ENCODE assay signal across 8 cellular contexts in genomic region chr16:714558-715447, GRCh38. TPM values are rescaled to one million over a fixed set of nuclear protein-coding genes. Genes with fewer than 3 reads are reported as not detected.
DNase-seq lines count a peak whose midpoint lies in the region; ATAC-seq, FAIRE-seq and TF ChIP-seq lines count a peak whose summit lies in the region.

METRN (plus strand) TSS chr16:715118; CDS start chr16:715290, 172 bp downstream.

- ATAC-seq in HG02973 (IDR thresholded peaks at IDR 0.05; ENCODE audit: unreplicated experiment) (peak; percentile 63), HepG2 (peak; percentile 54)

- H3K36me3 Mint-ChIP-seq in activated CD4-positive, alpha-beta memory T cell treated with anti-CD3 and anti-CD28 coated beads for 36 hours = no peaks in the 10 kb centered on the region

- no peak for TF ChIP-seq RAD21 in HepG2 (CRISPR knock-in tag; IDR thresholded peaks at IDR 0.05)

- peak within 1 kb of the TSS; percentile 54 for H3K9ac ChIP-seq in HepG2 (ENCODE audit: insufficient read depth, low read depth, low read length)

- H3K27me3 Mint-ChIP-seq in activated CD4-positive, alpha-beta memory T cell treated with anti-CD3 and anti-CD28 coated beads for 36 hours = peaks cover 14% of the 10 kb centered on the region

- H3K4me1 ChIP-seq in HepG2 (ENCODE audit: insufficient read depth, low read length) = peaks cover 45% of the 10 kb centered on the region

- no peak for TF ChIP-seq EP300 in HepG2 (IDR thresholded peaks at IDR 0.05; ENCODE audit: low read depth in 2 of 2, low read length in 2 of 2)
- TF ChIP-seq EP300 in HepG2 (CRISPR knock-in tag; IDR thresholded peaks at IDR 0.05; ENCODE audit: borderline replicate concordance) = no peak

- CTCF ChIA-PET in activated CD4-positive, alpha-beta memory T cell treated with anti-CD3 and anti-CD28 coated beads for 36 hours (lab: Charles Lee) = interaction anchor here (0.7 to 5.2 kb wide), 8 partner anchors 10 to 340 kb away, joined by 3 to 120 read pairs (median 10); partner anchors contain the start of genes CHTF18, CIAO3, HAGHL and RPUSD1
- CTCF ChIA-PET in HepG2 (lab: Yijun Ruan, JAX; ENCODE audit: low intra/inter-chr PET ratio, low total read pairs) = no interaction called here

- no TSS peak for BruUV-seq in HepG2 (replicated peaks; lab: Mats Ljungman, UMichigan)

- H3K4me2 ChIP-seq in HepG2 (ENCODE audit: low read depth, low read length) = peak within 1 kb of the TSS; percentile 92

- no peak for TF ChIP-seq POLR2A in HepG2 (IDR thresholded peaks at IDR 0.05; ENCODE audit: insufficient read depth in 1 of 2, low read depth in 2 of 2, low read length in 2 of 2)

- POLR2A ChIA-PET in activated CD4-positive, alpha-beta memory T cell treated with anti-CD3 and anti-CD28 coated beads for 36 hours (lab: Charles Lee) = interaction anchor here (0.6 to 1.5 kb wide), 3 partner anchors 11 to 40 kb away, joined by 3 to 9 read pairs (median 6); partner anchors contain the start of genes CCDC78 and HAGHL
- POLR2A ChIA-PET in HepG2 (lab: Yijun Ruan, JAX) = interaction anchor here (1.0 to 2.4 kb wide), 9 partner anchors 13 to 73 kb away, joined by 3 to 12 read pairs (median 3); partner anchors contain the start of genes CHTF18, CIAO3, HAGHL and MSLN

- no peaks in the 10 kb centered on the region for H3K36me3 ChIP-seq in HepG2 (replicated peaks in 1 of 2; ENCODE audit: control insufficient read depth in 1 of 2, insufficient read depth in 2 of 2, low read length in 2 of 2)

- no peak for TF ChIP-seq CTCF in GM13976 (IDR thresholded peaks at IDR 0.05; ENCODE audit: borderline replicate concordance, control extremely low read depth, extremely low read depth, insufficient read depth, missing control alignments)
- peak; percentile 15; the same call in 1 of the 2 replicates for TF ChIP-seq CTCF in HepG2 (CRISPR knock-in tag; IDR thresholded peaks at IDR 0.05)

- in situ Hi-C loops in GM13976 (cut with MboI; ENCODE audit: low sequenced_read_pairs, unreplicated experiment) = loop anchor here (5.0 kb wide), 1 partner anchor 67 kb away; no protein-coding TSS in a partner anchor
- in situ Hi-C loops in HepG2 (cut with HindIII; ENCODE audit: extremely low pct_ligation_motif_present, low pct_unique_long_range_greater_than_20kb) = loop anchor here (5.0 kb wide), 1 partner anchor 72 kb away; the partner anchor contains the start of genes CHTF18 and RPUSD1

- no peak for FAIRE-seq in HepG2 (lab: Jason Lieb, UNC)

- H3K4me1 Mint-ChIP-seq in activated CD4-positive, alpha-beta memory T cell treated with anti-CD3 and anti-CD28 coated beads for 36 hours (ENCODE audit: low read depth) = peaks cover 14% of the 10 kb centered on the region

- H3K27ac Mint-ChIP-seq in activated CD4-positive, alpha-beta memory T cell treated with anti-CD3 and anti-CD28 coated beads for 36 hours = no peak within 1 kb of the TSS

- H4K20me1 ChIP-seq in HepG2 (ENCODE audit: insufficient read depth, low read length) = peaks cover 5% of the 10 kb centered on the region

- no peaks in the 10 kb centered on the region for H3K9me3 Mint-ChIP-seq in activated CD4-positive, alpha-beta memory T cell treated with anti-CD3 and anti-CD28 coated beads for 36 hours

- peak within 1 kb of the TSS; percentile 45 for H3K27ac ChIP-seq in HepG2 (ENCODE audit: extremely low read length, insufficient read depth, low read length)

- H3K4me3 ChIP-seq in HepG2 (replicated peaks in 1 of 3; ENCODE audit: insufficient read depth in 1 of 3, low read depth in 2 of 3, low read length in 3 of 3) = peak within 1 kb of the TSS; percentile 58 to 77 (median 66); a peak in 5 of 6 replicates

- DNase-seq in GM13976 (ENCODE audit: low spot score) (peak; percentile 94), NCI-H524 (lab: John Stamatoyannopoulos, UW) (peak; percentile 75 to 80), dermis microvascular lymphatic vessel endothelial cell (ENCODE audit: low read depth in 2 of 2) (peak; percentile 40 to 91), HepG2 (ENCODE audit: low spot score) (peak; percentile 61), NK-92 (lab: John Stamatoyannopoulos, UW; ENCODE audit: unreplicated experiment) (no peak)
- DNase-seq in activated CD4-positive, alpha-beta memory T cell treated with anti-CD3 and anti-CD28 coated beads for 36 hours = peak; percentile 91
- DNase-seq in stimulated activated CD4-positive, alpha-beta T cell treated with anti-CD3 and anti-CD28 coated beads, Interleukin-2, amount 100 ng/mL, for 48 hours = peak; percentile 92

- no peaks in the 10 kb centered on the region for H3K9me3 ChIP-seq in HepG2 (ENCODE audit: low read length)

- H2AFZ ChIP-seq in HepG2 (ENCODE audit: low read length) = no peak within 1 kb of the TSS

- peaks cover 3% of the 10 kb centered on the region for H3K79me2 ChIP-seq in HepG2 (ENCODE audit: insufficient read depth, low read length)

- peaks cover 0 to 17% of the 10 kb centered on the region in 2 experiments; a peak in 3 of 5 replicates for H3K27me3 ChIP-seq in HepG2 (ENCODE audit: control insufficient read depth in 1 of 2, insufficient read depth in 2 of 2, low read length in 2 of 2)

- intact Hi-C loops in activated CD4-positive, alpha-beta memory T cell treated with anti-CD3 and anti-CD28 coated beads for 36 hours (cut with micrococcal nuclease) = no loop called here
- intact Hi-C loops in HepG2 (cut with micrococcal nuclease; ENCODE audit: unreplicated experiment) = no loop called here

- H3K4me3 Mint-ChIP-seq in activated CD4-positive, alpha-beta memory T cell treated with anti-CD3 and anti-CD28 coated beads for 36 hours = peak within 1 kb of the TSS; percentile 57

- WGBS in HepG2 (ENCODE audit: low lambda C conversion rate) = 58% methylated on average over 4 of the region's 104 CpGs

TF ChIP-seq in HepG2, 621 proteins besides CTCF, POLR2A, EP300 and RAD21 (continues in another document):
- peak; percentile 60 for TF ChIP-seq ZNF883 (CRISPR knock-in tag; IDR thresholded peaks at IDR 0.05; ENCODE audit: not compliant biosample characterization)
- TF ChIP-seq NFYC (CRISPR knock-in tag; IDR thresholded peaks at IDR 0.05) = peak; percentile 73
- TF ChIP-seq SP1 (IDR thresholded peaks at IDR 0.05) = no peak
- TF ChIP-seq SP1 (CRISPR knock-in tag; IDR thresholded peaks at IDR 0.05) = peak; percentile 64
- no peak for TF ChIP-seq REPIN1 (CRISPR knock-in tag; IDR thresholded peaks at IDR 0.05; ENCODE audit: borderline replicate concordance, low read depth)
- peak; percentile 39; the same call in 1 of the 2 replicates for TF ChIP-seq ZNF331 (CRISPR knock-in tag; IDR thresholded peaks at IDR 0.05)
- TF ChIP-seq ZNF772 (CRISPR knock-in tag; IDR thresholded peaks at IDR 0.05) = 0 out of 2 replicates have a peak, but pooled peaks have one; percentile 34
- no peak for TF ChIP-seq RARA (CRISPR knock-in tag; IDR thresholded peaks at IDR 0.05)
- TF ChIP-seq, protein P1, sequence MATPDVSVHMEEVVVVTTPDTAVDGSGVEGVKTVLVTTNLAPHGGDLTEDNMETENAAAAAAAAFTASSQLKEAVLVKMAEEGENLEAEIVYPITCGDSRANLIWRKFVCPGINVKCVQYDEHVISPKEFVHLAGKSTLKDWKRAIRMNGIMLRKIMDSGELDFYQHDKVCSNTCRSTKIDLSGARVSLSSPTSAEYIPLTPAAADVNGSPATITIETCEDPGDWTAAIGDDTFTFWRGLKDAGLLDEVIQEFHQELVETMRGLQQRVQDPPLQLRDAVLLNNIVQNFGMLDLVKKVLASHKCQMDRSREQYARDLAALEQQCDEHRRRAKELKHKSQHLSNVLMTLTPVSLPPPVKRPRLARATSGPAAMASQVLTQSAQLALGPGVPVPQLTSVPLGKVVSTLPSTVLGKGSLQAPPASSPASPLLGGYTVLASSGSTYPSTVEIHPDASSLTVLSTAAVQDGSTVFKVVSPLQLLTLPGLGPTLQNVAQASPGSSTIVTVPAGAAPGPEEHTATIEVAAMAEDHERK (CRISPR knock-in tag; IDR thresholded peaks at IDR 0.05; ENCODE audit: low read depth) = no peak
- peak; percentile 79 for TF ChIP-seq SP4 (CRISPR knock-in tag; IDR thresholded peaks at IDR 0.05)
- TF ChIP-seq ZBTB38 (CRISPR knock-in tag; IDR thresholded peaks at IDR 0.05) = peak; percentile 73; the same call in 1 of the 2 replicates

RNA-seq across cellular contexts. Expression of gene METRN, which starts in this region (rescaled TPM):
- total RNA-seq in activated CD4-positive, alpha-beta memory T cell treated with anti-CD3 and anti-CD28 coated beads for 36 hours = 10 to 100 TPM; 14.6 to 16.0 TPM
- 41.2 and 45.5 TPM in 2 replicates for total RNA-seq in dermis microvascular lymphatic vessel endothelial cell
- total RNA-seq in HepG2 (2016; rRNA removed; fragmentation: Illumina TruSeq; extraction: Trizol) = 27.3 and 46.1 TPM in 2 replicates
- 309 and 313 TPM in 2 replicates for total RNA-seq in HepG2 (2016; cell fraction: cytosol; rRNA removed; fragmentation: Illumina TruSeq; extraction: Trizol; ENCODE audit: low read depth)
- 32.7 and 50.4 TPM in 2 replicates for total RNA-seq in HepG2 (2016; cell fraction: insoluble cytoplasmic fraction; rRNA removed; fragmentation: Illumina TruSeq; extraction: Trizol)
- total RNA-seq in HepG2 (2016; cell fraction: membrane; rRNA removed; fragmentation: Illumina TruSeq; extraction: Trizol) = 215 and 243 TPM in 2 replicates
- 17.9 and 18.8 TPM in 2 replicates for total RNA-seq in HepG2 (2016; cell fraction: nucleus; rRNA removed; fragmentation: Illumina TruSeq; extraction: Trizol)
- polyA plus RNA-seq in HepG2 (2011; rRNA removed) = 25.5 and 34.0 TPM in 2 replicates
- 9.2 and 47.6 TPM in 2 replicates for polyA plus RNA-seq in HepG2 (2011; cell fraction: cytosol; rRNA removed)
- polyA plus RNA-seq in HepG2 (2011; cell fraction: nucleus; rRNA removed) = 25.3 and 25.6 TPM in 2 replicates
- 6.0 and 9.7 TPM in 2 replicates for polyA plus RNA-seq in HepG2 (2012)
- 285 and 311 TPM in 2 replicates for polyA plus RNA-seq in HepG2 (2016; cell fraction: cytosol; fragmentation: Illumina TruSeq; extraction: Trizol; ENCODE audit: low read depth)
- 25.1 and 30.0 TPM in 2 replicates for polyA plus RNA-seq in HepG2 (2016; cell fraction: insoluble cytoplasmic fraction; fragmentation: Illumina TruSeq; extraction: Trizol; ENCODE audit: low read depth)
- polyA plus RNA-seq in HepG2 (2016; cell fraction: membrane; fragmentation: Illumina TruSeq; extraction: Trizol; ENCODE audit: low read depth) = 167 and 188 TPM in 2 replicates
- polyA plus RNA-seq in HepG2 (2016; cell fraction: nucleus; fragmentation: Illumina TruSeq; extraction: Trizol; ENCODE audit: insufficient read depth, low read depth) = 32.0 and 38.6 TPM in 2 replicates
- 4.1 and 35.6 TPM in 2 replicates for polyA minus RNA-seq in HepG2 (2011; rRNA and poly(A)+ RNA removed; ENCODE audit: low replicate concordance)
- 14.3 and 15.0 TPM in 2 replicates for polyA minus RNA-seq in HepG2 (2011; cell fraction: cytosol; rRNA and poly(A)+ RNA removed)
- polyA minus RNA-seq in HepG2 (2011; cell fraction: nucleus; rRNA and poly(A)+ RNA removed) = 4.4 and 4.6 TPM in 2 replicates
